Comparison of ENCODE assay signal across 8 cellular contexts in genomic region chr3:59575113-59576001, GRCh38.
DNase-seq lines count a peak whose midpoint lies in the region; ATAC-seq, FAIRE-seq and TF ChIP-seq lines count a peak whose summit lies in the region.

No MANE protein-coding gene starts in this region.

- no peak for TF ChIP-seq EP300 in SK-N-SH (IDR thresholded peaks at IDR 0.05; ENCODE audit: borderline replicate concordance in 1 of 2, low read depth in 1 of 2, low read length in 1 of 2)

- DNase-seq in HCT116 (ENCODE audit: low read depth, low spot score) = peak; percentile 48
- peak; percentile 63 for DNase-seq in NCI-H1048 (lab: John Stamatoyannopoulos, UW)
- DNase-seq in SK-N-SH = peak; percentile 73
- DNase-seq in activated naive CD4-positive, alpha-beta T cell treated with anti-CD3 and anti-CD28 coated beads, Interleukin-2, amount 50 U/mL, for 16 hours = peak; percentile 88
- peak; percentile 92 for DNase-seq in Right ventricle myocardium superior
- peak; percentile 89 for DNase-seq in prostate gland (ENCODE audit: low spot score)
- peak; percentile 77 to 83 for DNase-seq in uterus

- H3F3A ChIP-seq in SK-N-SH (replicated peaks; ENCODE audit: insufficient read depth) = no peaks in the 10 kb centered on the region

- POLR2A ChIA-PET in HCT116 (lab: Charles Lee) (no interaction called here), SK-N-SH (lab: Yijun Ruan, JAX) (no interaction called here)

- H3K9ac ChIP-seq in HCT116 (ENCODE audit: low read length) (no peak overlapping the region), SK-N-SH (no peak overlapping the region)

- ATAC-seq in HCT116 (peak; percentile 97), Right ventricle myocardium superior (ENCODE audit: poor library complexity) (peak; percentile 92)

- RAD21 ChIA-PET in HCT116 (lab: Charles Lee; ENCODE audit: low non-redundant PET in 1 of 2, low total read pairs in 2 of 2, uncharacterized antibody in 2 of 2, unreplicated experiment in 2 of 2) = interaction anchor here (0.7 to 1.5 kb wide), 2 partner anchors 282 kb away, joined by 3 to 4 read pairs; no protein-coding TSS in a partner anchor

- intact Hi-C loops in HCT116 (cut with micrococcal nuclease) = loop anchor here (1.0 to 10.0 kb wide), 5 partner anchors 234 to 1799 kb away; no protein-coding TSS in a partner anchor
- intact Hi-C loops in Right ventricle myocardium superior (cut with DNase I) = loop anchor here (2.0 kb wide), 1 partner anchor 281 kb away; no protein-coding TSS in a partner anchor
- intact Hi-C loops in prostate gland (cut with DNase I) = loop anchor here (2.0 to 10.0 kb wide), 2 partner anchors 283 to 931 kb away; no protein-coding TSS in a partner anchor
- intact Hi-C loops in uterus (cut with DNase I; ENCODE audit: low total_unique reads) = loop anchor here (10.0 kb wide), 1 partner anchor 279 kb away; no protein-coding TSS in a partner anchor

- no peak overlapping the region for H3K27ac ChIP-seq in HCT116 (ENCODE audit: low read depth, low read length)
- H3K27ac ChIP-seq in SK-N-SH (ENCODE audit: low read depth in 2 of 2, low read length in 1 of 2) = no peak overlapping the region
- H3K27ac ChIP-seq in prostate gland = no peak overlapping the region
- H3K27ac ChIP-seq in uterus = no peak overlapping the region

- H3K36me3 ChIP-seq in HCT116 (ENCODE audit: control insufficient read depth in 1 of 2, insufficient read depth in 2 of 2, low read length in 2 of 2) = no peaks in the 10 kb centered on the region
- no peaks in the 10 kb centered on the region for H3K36me3 ChIP-seq in SK-N-SH (replicated peaks in 1 of 2; ENCODE audit: control insufficient read depth in 1 of 2, insufficient read depth in 2 of 2, low read length in 1 of 2)
- H3K36me3 ChIP-seq in prostate gland = no peaks in the 10 kb centered on the region
- no peaks in the 10 kb centered on the region for H3K36me3 ChIP-seq in uterus

- no peaks in the 10 kb centered on the region for H3K9me2 ChIP-seq in HCT116 (ENCODE audit: insufficient read depth)
- H3K9me2 ChIP-seq in SK-N-SH = no peaks in the 10 kb centered on the region

- TF ChIP-seq CTCF in HCT116 (IDR thresholded peaks at IDR 0.05 in 2 of 3, conservative IDR thresholded peaks at IDR 0.05 in 1 of 3; ENCODE audit: borderline replicate concordance in 1 of 3, insufficient read depth in 1 of 3, low read depth in 2 of 3, low read length in 2 of 3) = peak; percentile 77 to 95 (median 93)
- peak; percentile 96 for TF ChIP-seq CTCF in SK-N-SH (IDR thresholded peaks at IDR 0.05)
- peak; percentile 92 to 94 (median 93) for TF ChIP-seq CTCF in prostate gland (IDR thresholded peaks at IDR 0.05)
- peak; percentile 76 to 94 (median 86) for TF ChIP-seq CTCF in uterus (IDR thresholded peaks at IDR 0.05)

- CTCF ChIA-PET in HCT116 (lab: Charles Lee) (interaction anchor here (0.6 to 3.3 kb wide), 9 partner anchors 11 to 935 kb away, joined by 3 to 30 read pairs (median 3); no protein-coding TSS in a partner anchor), SK-N-SH (lab: Yijun Ruan, JAX) (interaction anchor here (0.6 to 5.2 kb wide), 65 partner anchors 10 to 1807 kb away, joined by 3 to 114 read pairs (median 4); no protein-coding TSS in a partner anchor)

- H3K4me1 ChIP-seq in HCT116 (ENCODE audit: control insufficient read depth in 1 of 2, insufficient read depth in 2 of 2, low read length in 2 of 2) (peaks cover 0 to 3% of the 10 kb centered on the region in 2 experiments; a peak in 2 of 4 replicates), SK-N-SH (ENCODE audit: control insufficient read depth in 1 of 2, insufficient read depth in 2 of 2, low read depth in 1 of 2, low read length in 1 of 2) (peaks cover 5 to 6% of the 10 kb centered on the region in 2 experiments), prostate gland (replicated peaks) (no peaks in the 10 kb centered on the region), uterus (peaks cover 3 to 4% of the 10 kb centered on the region in 2 donors)

- no peaks in the 10 kb centered on the region for H4K20me1 ChIP-seq in HCT116 (ENCODE audit: insufficient read depth)
- no peaks in the 10 kb centered on the region for H4K20me1 ChIP-seq in SK-N-SH (ENCODE audit: insufficient read depth)

- no TSS peak for BruUV-seq in HCT116 (replicated peaks; lab: Mats Ljungman, UMichigan)

- H3K4me2 ChIP-seq in HCT116 (ENCODE audit: low read length) (no peak overlapping the region; the same call in 1 of the 2 replicates), SK-N-SH (0 out of 2 replicates have a peak overlapping the region, but pooled peaks have one; percentile 12)

- H3K9me3 ChIP-seq in HCT116 (ENCODE audit: control insufficient read depth in 1 of 2, insufficient read depth in 1 of 2, low read depth in 1 of 2, low read length in 2 of 2) = no peaks in the 10 kb centered on the region
- H3K9me3 ChIP-seq in SK-N-SH = no peaks in the 10 kb centered on the region
- no peaks in the 10 kb centered on the region for H3K9me3 ChIP-seq in prostate gland
- no peaks in the 10 kb centered on the region for H3K9me3 ChIP-seq in uterus

- H3K4me3 ChIP-seq in HCT116 (replicated peaks in 1 of 2; ENCODE audit: low read depth in 1 of 2, low read length in 2 of 2) (no peak overlapping the region), SK-N-SH (ENCODE audit: low read depth in 2 of 2, low read length in 1 of 2) (peak overlapping the region in 1 of 2 experiments; percentile 45; a peak in 1 of 4 replicates), prostate gland (no peak overlapping the region), uterus (no peak overlapping the region)

- H3K79me2 ChIP-seq in HCT116 (ENCODE audit: insufficient read depth, low read length) = no peaks in the 10 kb centered on the region
- no peaks in the 10 kb centered on the region for H3K79me2 ChIP-seq in SK-N-SH (ENCODE audit: insufficient read depth)

- FAIRE-seq in G401.6 (lab: Jason Lieb, UNC) = peak; percentile 96

- TF ChIP-seq POLR2A in HCT116 (IDR thresholded peaks at IDR 0.05; ENCODE audit: borderline replicate concordance, extremely low read depth, insufficient read depth, insufficient read length) (no peak), prostate gland (IDR thresholded peaks at IDR 0.05) (no peak), uterus (IDR thresholded peaks at IDR 0.05) (no peak)

- WGBS in SK-N-SH (ENCODE audit: low lambda C conversion rate) = 21% methylated on average over 10 of the region's 11 CpGs
- 22% methylated on average over 10 of the region's 11 CpGs for WGBS in prostate gland

- peak; percentile 89 for TF ChIP-seq RAD21 in HCT116 (IDR thresholded peaks at IDR 0.05; ENCODE audit: low read depth)
- peak; percentile 97 for TF ChIP-seq RAD21 in SK-N-SH (IDR thresholded peaks at IDR 0.05; ENCODE audit: low read length)

- H2AFZ ChIP-seq in HCT116 (ENCODE audit: low read depth, low read length, poor library complexity, severe bottlenecking) (no peak overlapping the region), SK-N-SH (ENCODE audit: low read depth) (no peak overlapping the region)

- H3K27me3 ChIP-seq in HCT116 (ENCODE audit: insufficient read depth, low read length) = peaks cover 5% of the 10 kb centered on the region; the same call in 1 of the 2 replicates
- H3K27me3 ChIP-seq in SK-N-SH (ENCODE audit: insufficient read depth) = no peaks in the 10 kb centered on the region
- no peaks in the 10 kb centered on the region for H3K27me3 ChIP-seq in prostate gland (replicated peaks; ENCODE audit: insufficient read depth)
- no peaks in the 10 kb centered on the region for H3K27me3 ChIP-seq in uterus

TF ChIP-seq in HCT116, 20 proteins besides CTCF, POLR2A, EP300 and RAD21 (continues in another document):
- TF ChIP-seq EGR1 (IDR thresholded peaks at IDR 0.05; ENCODE audit: low read depth) = peak; percentile 52
- TF ChIP-seq JUND (IDR thresholded peaks at IDR 0.05) = no peak

TF ChIP-seq in SK-N-SH, 30 proteins besides CTCF, POLR2A, EP300 and RAD21:
- TF ChIP-seq JUND (IDR thresholded peaks at IDR 0.05) = no peak
- no peak for TF ChIP-seq TCF12 (IDR thresholded peaks at IDR 0.05)
- TF ChIP-seq FOSL2 (IDR thresholded peaks at IDR 0.05; ENCODE audit: borderline replicate concordance, low read depth) = no peak
- no peak for TF ChIP-seq FOXJ3 (CRISPR knock-in tag; IDR thresholded peaks at IDR 0.05)
- TF ChIP-seq NRF1 (IDR thresholded peaks at IDR 0.05; ENCODE audit: low read depth, low read length) = 0 out of 2 replicates have a peak, but pooled peaks have one; percentile 12
- TF ChIP-seq RFX5 (IDR thresholded peaks at IDR 0.05; ENCODE audit: low read length) = no peak
- TF ChIP-seq SMC3 (IDR thresholded peaks at IDR 0.05; ENCODE audit: low read depth, low read length) = peak; percentile 92
- TF ChIP-seq RCOR1 (IDR thresholded peaks at IDR 0.05; ENCODE audit: low read length) = no peak
- no peak for TF ChIP-seq EZH2phosphoT487 (IDR thresholded peaks at IDR 0.05; ENCODE audit: borderline replicate concordance, low read depth)
- no peak for TF ChIP-seq NFIC (IDR thresholded peaks at IDR 0.05; ENCODE audit: borderline replicate concordance)
- no peak for TF ChIP-seq POLR2AphosphoS5 (IDR thresholded peaks at IDR 0.05; ENCODE audit: low read depth, low read length)
- no peak for TF ChIP-seq TAF1 (IDR thresholded peaks at IDR 0.05; ENCODE audit: borderline replicate concordance, low read depth, low read length)
- TF ChIP-seq GATA2 (CRISPR knock-in tag; IDR thresholded peaks at IDR 0.05) = no peak
- no peak for TF ChIP-seq FOXM1 (IDR thresholded peaks at IDR 0.05; ENCODE audit: low read depth)
- TF ChIP-seq RXRA (IDR thresholded peaks at IDR 0.05; ENCODE audit: borderline replicate concordance, low read depth) = no peak
- no peak for TF ChIP-seq USF2 (IDR thresholded peaks at IDR 0.05; ENCODE audit: borderline replicate concordance, low read depth, low read length)
